21 cellular contexts compared by ENCODE assay signal in the genomic region with DNA sequence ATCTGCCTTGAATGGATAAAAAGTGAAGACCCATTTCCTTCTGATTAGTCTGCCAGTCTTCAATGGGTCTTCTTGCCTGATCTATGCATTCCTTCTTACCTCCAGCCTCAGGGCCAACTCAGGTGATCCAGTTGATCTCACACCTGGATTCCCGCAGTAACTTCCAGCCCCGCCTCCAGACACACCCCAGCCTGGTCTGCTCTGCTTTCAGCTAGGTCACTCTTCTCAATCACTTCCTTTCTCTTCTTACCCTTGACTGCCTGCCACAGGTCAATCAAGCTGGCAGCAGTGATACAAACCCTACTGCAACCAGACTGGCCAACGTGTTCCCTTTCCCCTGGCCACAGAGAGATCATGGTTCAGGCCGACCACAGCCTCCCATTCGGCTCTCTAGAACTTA.
"Had no signal": no experiment of that assay in that cellular context is flagged by ENCODE, and none has a peak within 500 bp of the region (broad histone marks: within the 10 kb centered on the region; RNA-seq: fewer than 3 reads in every experiment).

No MANE protein-coding gene starts in this region.

- H3K27ac ChIP-seq: brain microvascular endothelial cell, Peyer's patch, SJSA1 had no signal

- H3K36me3 ChIP-seq: brain microvascular endothelial cell, Peyer's patch, SJSA1 had no signal

- DNase-seq: activated CD4-positive, alpha-beta T cell treated with anti-CD3 and anti-CD28 coated beads for 48 hours; activated CD4-positive, alpha-beta T cell treated with anti-CD3 and anti-CD28 coated beads, Interleukin-2, amount 50 U/mL, for 4 hours; activated CD4-positive, CD25-positive, alpha-beta regulatory T cell treated with anti-CD3 and anti-CD28 coated beads, Interleukin-2, amount 50 U/mL, for 72 hours; activated CD8-positive, alpha-beta memory T cell treated with anti-CD3 and anti-CD28 coated beads, Interleukin-2, amount 50 U/mL, for 48 hours; activated CD8-positive, alpha-beta T cell treated with anti-CD3 and anti-CD28 coated beads, Interleukin-2, amount 10 ng/mL, durations not matched to agents 7 days and 5 days; activated T-cell treated with anti-CD3 and anti-CD28 coated beads, Interleukin-2, amount 50 U/mL, for 1 hour; amygdala; brain microvascular endothelial cell; cerebellar nuclear complex; Karpas-422; NCI-H2029 treated with DMSO at 0.1 percent for 48 hours; NCI-H345; NCI-H510A; NCI-H69; Peyer's patch; SHP77; SW 1271 had no signal

- H3K27me3 ChIP-seq: brain microvascular endothelial cell, Peyer's patch had no signal

- H3K27ac Mint-ChIP-seq: activated CD8-positive, alpha-beta T cell treated with anti-CD3 and anti-CD28 coated beads, Interleukin-2, amount 10 ng/mL, durations not matched to agents 7 days and 5 days; activated naive CD8-positive, alpha-beta T cell had no signal

- H3K4me1 ChIP-seq: Peyer's patch, SJSA1 had no signal

- ATAC-seq: activated CD8-positive, alpha-beta T cell treated with anti-CD3 and anti-CD28 coated beads, Interleukin-2, amount 10 ng/mL, durations not matched to agents 7 days and 5 days; K562; SK-N-SH treated with all-trans-retinoic acid at 6 μM for 48 hours had no signal

- H3K36me3 Mint-ChIP-seq: activated naive CD8-positive, alpha-beta T cell had no signal

- H3K4me3 ChIP-seq: K562, Peyer's patch, SJSA1 had no signal

- H3K9me3 ChIP-seq: Peyer's patch, SJSA1 had no signal

- H3K4me3 Mint-ChIP-seq: activated CD8-positive, alpha-beta T cell treated with anti-CD3 and anti-CD28 coated beads, Interleukin-2, amount 10 ng/mL, durations not matched to agents 7 days and 5 days; activated naive CD8-positive, alpha-beta T cell had no signal
